ENCODE assay signal across 17 cellular contexts in genomic region chr5:54388411-54388810, GRCh38.
A peak's percentile ranks its signal among the peaks of the same experiment; 100 is the strongest.
DNase-seq lines count a peak whose midpoint lies in the region; ATAC-seq, FAIRE-seq and TF ChIP-seq lines count a peak whose summit lies in the region.
"Had no signal": no experiment of that assay in that cellular context is flagged by ENCODE, and none has a peak within 500 bp of the region (broad histone marks: within the 10 kb centered on the region; RNA-seq: fewer than 3 reads in every experiment).

No MANE protein-coding gene starts in this region.

- DNase-seq in H54 (ENCODE audit: insufficient read length, low spot score) (no peak), SJCRH30 (peak in 1 of 2 experiments; percentile 26), epithelial cell of prostate (ENCODE audit: low read depth, low spot score) (no peak), osteocyte (ENCODE audit: extremely low spot score, unreplicated experiment) (no peak), SW 1271 (lab: John Stamatoyannopoulos, UW) (no peak), H7 (no peak)
- no peak for DNase-seq in CD4-positive, alpha-beta T cell
- DNase-seq: activated effector memory CD4-positive, alpha-beta T cell treated with Interleukin-2 at 50 U/mL for 16 hours; GF-D8; naive thymus-derived CD4-positive, alpha-beta T cell; NCI-H1436 treated with DMSO at 0.1 percent for 48 hours; NCI-H345; stimulated activated CD4-positive, alpha-beta T cell treated with anti-CD3 and anti-CD28 coated beads, Interleukin-15, amount 100 ng/mL, for 24 hours; substantia nigra had no signal

- ATAC-seq in HG03196 (IDR thresholded peaks at IDR 0.05; ENCODE audit: unreplicated experiment), result no peak
- ATAC-seq in CD4-positive, alpha-beta T cell (ENCODE audit: poor library complexity), result no peak
- ATAC-seq: naive thymus-derived CD4-positive, alpha-beta T cell had no signal

- peaks cover 62% of the 10 kb centered on the region for H3K4me1 Mint-ChIP-seq in osteocyte (ENCODE audit: unreplicated experiment)
- no peaks in the 10 kb centered on the region for H3K4me1 Mint-ChIP-seq in CD4-positive, alpha-beta T cell (ENCODE audit: low read depth)
- H3K4me1 Mint-ChIP-seq: naive thymus-derived CD4-positive, alpha-beta T cell had no signal

- H3K36me3 ChIP-seq in SJCRH30, result no peaks in the 10 kb centered on the region
- no peaks in the 10 kb centered on the region for H3K36me3 ChIP-seq in H7 (replicated peaks; ENCODE audit: control insufficient read depth, insufficient read depth, low read length)
- H3K36me3 ChIP-seq: prostate gland had no signal

- H3K27ac ChIP-seq in SJCRH30 (peak overlapping the region; percentile 41), epithelial cell of prostate (peak overlapping the region; percentile 23)
- no peak overlapping the region for H3K27ac ChIP-seq in CD4-positive, alpha-beta T cell (ENCODE audit: low read depth, low read length)
- H3K27ac ChIP-seq: prostate gland had no signal

- no peaks in the 10 kb centered on the region for H3K9me3 Mint-ChIP-seq in osteocyte (ENCODE audit: unreplicated experiment)
- H3K9me3 Mint-ChIP-seq in CD4-positive, alpha-beta T cell, result no peaks in the 10 kb centered on the region

- peaks cover 41% of the 10 kb centered on the region for H3K4me1 ChIP-seq in SJCRH30
- H3K4me1 ChIP-seq: prostate gland had no signal

- TF ChIP-seq CTCF in osteocyte (IDR thresholded peaks at IDR 0.05), result no peak
- TF ChIP-seq CTCF in CD4-positive, alpha-beta T cell (IDR thresholded peaks at IDR 0.05), result no peak

- H3K27ac Mint-ChIP-seq in osteocyte (ENCODE audit: unreplicated experiment), result peak overlapping the region; percentile 67
- H3K27ac Mint-ChIP-seq in CD4-positive, alpha-beta T cell, result no peak overlapping the region
- H3K27ac Mint-ChIP-seq: naive thymus-derived CD4-positive, alpha-beta T cell had no signal

- no peaks in the 10 kb centered on the region for H3K9me3 ChIP-seq in SJCRH30 (replicated peaks)
- no peaks in the 10 kb centered on the region for H3K9me3 ChIP-seq in CD4-positive, alpha-beta T cell (ENCODE audit: control insufficient read depth, low read length)
- H3K9me3 ChIP-seq: prostate gland had no signal

- FAIRE-seq in H54 (lab: Jason Lieb, UNC), result peak; percentile 53
- FAIRE-seq: D721Med had no signal

- H3K4me3 Mint-ChIP-seq in osteocyte (ENCODE audit: unreplicated experiment), result no peak overlapping the region
- H3K4me3 Mint-ChIP-seq in CD4-positive, alpha-beta T cell, result no peak overlapping the region
- H3K4me3 Mint-ChIP-seq: naive thymus-derived CD4-positive, alpha-beta T cell had no signal

- CTCF ChIA-PET in CD4-positive, alpha-beta T cell (lab: Charles Lee), result no interaction called here

- POLR2A ChIA-PET in CD4-positive, alpha-beta T cell (lab: Charles Lee), result no interaction called here

- H3K27me3 Mint-ChIP-seq in osteocyte (ENCODE audit: unreplicated experiment), result no peaks in the 10 kb centered on the region
- no peaks in the 10 kb centered on the region for H3K27me3 Mint-ChIP-seq in CD4-positive, alpha-beta T cell

- intact Hi-C loops in CD4-positive, alpha-beta T cell (cut with DNase I, micrococcal nuclease), result no loop called here

- H3K27me3 ChIP-seq in SJCRH30 (no peaks in the 10 kb centered on the region), H7 (ENCODE audit: control insufficient read depth, insufficient read depth, low read length) (no peaks in the 10 kb centered on the region)
- no peaks in the 10 kb centered on the region for H3K27me3 ChIP-seq in CD4-positive, alpha-beta T cell (ENCODE audit: control insufficient read depth, insufficient read depth, low read length)

- TF ChIP-seq POLR2A in H54 (IDR thresholded peaks at IDR 0.05; ENCODE audit: low read depth, low read length), result no peak

- H3K36me3 Mint-ChIP-seq in osteocyte (ENCODE audit: unreplicated experiment), result peaks cover 2% of the 10 kb centered on the region
- H3K36me3 Mint-ChIP-seq in CD4-positive, alpha-beta T cell (ENCODE audit: low read depth), result no peaks in the 10 kb centered on the region
- H3K36me3 Mint-ChIP-seq: naive thymus-derived CD4-positive, alpha-beta T cell had no signal

- H3K4me3 ChIP-seq in SJCRH30, result no peak overlapping the region
- H3K4me3 ChIP-seq in H7 (ENCODE audit: insufficient read depth, low read depth, low read length), result no peak overlapping the region
- H3K4me3 ChIP-seq: prostate gland had no signal
